ENCODE assay signal across 8 cellular contexts in the genomic region with DNA sequence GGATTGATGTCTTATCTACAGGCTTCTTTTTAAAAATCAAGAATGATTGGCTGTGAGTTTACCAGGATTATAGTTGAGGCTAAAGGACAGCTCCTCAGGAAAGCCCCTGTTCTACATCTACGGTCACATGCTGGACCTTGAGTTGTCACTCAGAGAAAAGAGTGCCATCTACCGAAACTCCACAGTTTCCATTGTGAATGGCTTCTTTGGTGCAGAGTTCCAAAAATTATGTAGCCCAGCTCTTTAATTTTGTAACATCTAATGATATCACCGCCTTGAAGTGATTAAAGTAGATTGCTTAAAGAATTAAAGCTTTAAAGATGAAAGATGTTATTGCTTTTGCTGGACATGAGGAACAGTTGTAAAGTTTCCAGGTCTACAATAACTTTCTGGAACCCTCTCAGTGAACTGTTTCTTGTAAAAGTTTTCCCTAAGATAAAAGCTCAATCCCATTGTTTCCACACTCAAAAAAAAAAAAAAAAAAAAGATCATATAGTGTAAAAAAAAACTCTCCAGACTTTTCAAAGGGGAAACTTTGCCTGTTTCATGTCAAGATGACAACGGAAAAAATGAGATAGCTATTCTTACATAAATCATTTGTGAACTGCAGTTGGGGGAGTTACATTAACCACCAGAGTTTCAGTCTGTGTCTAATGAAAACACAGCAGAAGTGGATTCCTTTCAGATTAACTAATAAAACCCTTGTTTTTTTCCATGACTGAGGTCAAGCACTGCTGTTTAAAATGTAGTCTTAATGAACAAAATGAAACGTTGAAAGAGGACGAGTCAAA. TPM values are rescaled to one million over a fixed set of nuclear protein-coding genes. Genes with fewer than 3 reads are reported as not detected.
DNase-seq lines count a peak whose midpoint lies in the region; ATAC-seq and TF ChIP-seq lines count a peak whose summit lies in the region.

No MANE protein-coding gene starts in this region.

- peak overlapping the region; percentile 2 to 64 (median 40) for H3K27ac ChIP-seq in upper lobe of left lung
- H3K27ac ChIP-seq in CD4-positive, alpha-beta memory T cell (ENCODE audit: low read depth, low read length): no peak overlapping the region

- H3K36me3 Mint-ChIP-seq in activated naive CD8-positive, alpha-beta T cell treated with anti-CD3 and anti-CD28 coated beads for 36 hours: no peaks in the 10 kb centered on the region
- no peaks in the 10 kb centered on the region for H3K36me3 Mint-ChIP-seq in CD4-positive, alpha-beta memory T cell

- no peaks in the 10 kb centered on the region for H3K36me3 ChIP-seq in upper lobe of left lung
- no peaks in the 10 kb centered on the region for H3K36me3 ChIP-seq in CD4-positive, alpha-beta memory T cell (ENCODE audit: insufficient read depth, low read length)

- H3K4me3 ChIP-seq in upper lobe of left lung: peak overlapping the region in 2 of 4 donors; percentile 13 to 42
- H3K4me3 ChIP-seq in CD4-positive, alpha-beta memory T cell (ENCODE audit: low read length in 2 of 2): no peak overlapping the region

- intact Hi-C loops in CD4-positive, alpha-beta memory T cell (cut with micrococcal nuclease): no loop called here

- peak overlapping the region; percentile 73 for H3K27ac Mint-ChIP-seq in activated naive CD8-positive, alpha-beta T cell treated with anti-CD3 and anti-CD28 coated beads for 36 hours
- H3K27ac Mint-ChIP-seq in CD4-positive, alpha-beta memory T cell: no peak overlapping the region

- ATAC-seq in GM19395 (IDR thresholded peaks at IDR 0.05; ENCODE audit: unreplicated experiment) (peak; percentile 92), HG03159 (IDR thresholded peaks at IDR 0.05; ENCODE audit: unreplicated experiment) (peak; percentile 86), left lobe of liver (peak; percentile 78), upper lobe of left lung (ENCODE audit: low FRiP score in 2 of 2) (peak in 1 of 2 donors; percentile 43)

- no peaks in the 10 kb centered on the region for H3K27me3 ChIP-seq in upper lobe of left lung
- no peaks in the 10 kb centered on the region for H3K27me3 ChIP-seq in CD4-positive, alpha-beta memory T cell (ENCODE audit: insufficient read depth, low read length)

- peak overlapping the region; percentile 19 for H3K4me3 Mint-ChIP-seq in activated naive CD8-positive, alpha-beta T cell treated with anti-CD3 and anti-CD28 coated beads for 36 hours
- H3K4me3 Mint-ChIP-seq in CD4-positive, alpha-beta memory T cell: peak overlapping the region in 2 of 8 donors; percentile 10 to 31

- H3K9me3 Mint-ChIP-seq in activated naive CD8-positive, alpha-beta T cell treated with anti-CD3 and anti-CD28 coated beads for 36 hours: no peaks in the 10 kb centered on the region
- no peaks in the 10 kb centered on the region for H3K9me3 Mint-ChIP-seq in CD4-positive, alpha-beta memory T cell

- H3K4me1 Mint-ChIP-seq in activated naive CD8-positive, alpha-beta T cell treated with anti-CD3 and anti-CD28 coated beads for 36 hours: peaks cover 23% of the 10 kb centered on the region
- peaks cover 0 to 7% (median 4%) of the 10 kb centered on the region in 4 donors for H3K4me1 Mint-ChIP-seq in CD4-positive, alpha-beta memory T cell

- H3K4me1 ChIP-seq in upper lobe of left lung: no peaks in the 10 kb centered on the region
- H3K4me1 ChIP-seq in CD4-positive, alpha-beta memory T cell (ENCODE audit: insufficient read depth, low read length): no peaks in the 10 kb centered on the region

- H3K27me3 Mint-ChIP-seq in activated naive CD8-positive, alpha-beta T cell treated with anti-CD3 and anti-CD28 coated beads for 36 hours: peaks cover 44% of the 10 kb centered on the region
- no peaks in the 10 kb centered on the region for H3K27me3 Mint-ChIP-seq in CD4-positive, alpha-beta memory T cell

- DNase-seq in Caki2 (ENCODE audit: low read depth) (peak; percentile 51), left lobe of liver (ENCODE audit: low spot score) (no peak), upper lobe of left lung (no peak), NOMO-1 (lab: John Stamatoyannopoulos, UW; ENCODE audit: unreplicated experiment in 2 of 2) (no peak)
- DNase-seq in activated naive CD8-positive, alpha-beta T cell treated with anti-CD3 and anti-CD28 coated beads for 36 hours: peak; percentile 2
- no peak for DNase-seq in CD4-positive, alpha-beta memory T cell

- WGBS in upper lobe of left lung, 2 donors: 29 to 31% methylated on average over 6 of the region's 6 CpGs

- TF ChIP-seq POLR2A in upper lobe of left lung (IDR thresholded peaks at IDR 0.05): no peak

- TF ChIP-seq CTCF in upper lobe of left lung (IDR thresholded peaks at IDR 0.05): no peak

- POLR2A ChIA-PET in CD4-positive, alpha-beta memory T cell (lab: Charles Lee; ENCODE audit: partially characterized antibody): no interaction called here

- in situ Hi-C loops in Caki2 (cut with HindIII; ENCODE audit: low pct_unique_long_range_greater_than_20kb, low sequenced_read_pairs): no loop called here

- H3K9me3 ChIP-seq in upper lobe of left lung: no peaks in the 10 kb centered on the region
- H3K9me3 ChIP-seq in CD4-positive, alpha-beta memory T cell (ENCODE audit: control insufficient read depth in 1 of 2, low read length in 2 of 2): no peaks in the 10 kb centered on the region

- CTCF ChIA-PET in CD4-positive, alpha-beta memory T cell (lab: Charles Lee; ENCODE audit: partially characterized antibody): no interaction called here

- no peak for TF ChIP-seq EP300 in upper lobe of left lung (IDR thresholded peaks at IDR 0.05)

RNA-seq across cellular contexts. Expression of gene COL3A1, which starts 4.3 kb away (rescaled TPM):
- 0.03 and 3.6 TPM in 2 replicates for total RNA-seq in Caki2 (2014; rRNA removed; shearing (Covaris generic); ENCODE audit: low replicate concordance)
- total RNA-seq in activated naive CD8-positive, alpha-beta T cell treated with anti-CD3 and anti-CD28 coated beads for 36 hours: not detected
- total RNA-seq in left lobe of liver: 21.6 TPM
- total RNA-seq in upper lobe of left lung: 100 to 1,000 TPM in 4 of 6 donors, 10 to 100 TPM in 2; 41.1 to 508 (median 122) TPM
- total RNA-seq in CD4-positive, alpha-beta memory T cell: not detected
- polyA plus RNA-seq in CD4-positive, alpha-beta memory T cell: not detected

Comparison
In these comparisons a context has a peak if more than half of its experiments do, and no peak if none do; other contexts are left out.
1. DNase-seq: peak in Caki2 (single experiment) and activated naive CD8-positive, alpha-beta T cell treated with anti-CD3 and anti-CD28 coated beads for 36 hours (single experiment); none in left lobe of liver (single experiment), upper lobe of left lung (0 of 2), NOMO-1 (0 of 2) and CD4-positive, alpha-beta memory T cell (0 of 5).